Comparison of ENCODE assay signal across 1 cellular context in the genomic region with DNA sequence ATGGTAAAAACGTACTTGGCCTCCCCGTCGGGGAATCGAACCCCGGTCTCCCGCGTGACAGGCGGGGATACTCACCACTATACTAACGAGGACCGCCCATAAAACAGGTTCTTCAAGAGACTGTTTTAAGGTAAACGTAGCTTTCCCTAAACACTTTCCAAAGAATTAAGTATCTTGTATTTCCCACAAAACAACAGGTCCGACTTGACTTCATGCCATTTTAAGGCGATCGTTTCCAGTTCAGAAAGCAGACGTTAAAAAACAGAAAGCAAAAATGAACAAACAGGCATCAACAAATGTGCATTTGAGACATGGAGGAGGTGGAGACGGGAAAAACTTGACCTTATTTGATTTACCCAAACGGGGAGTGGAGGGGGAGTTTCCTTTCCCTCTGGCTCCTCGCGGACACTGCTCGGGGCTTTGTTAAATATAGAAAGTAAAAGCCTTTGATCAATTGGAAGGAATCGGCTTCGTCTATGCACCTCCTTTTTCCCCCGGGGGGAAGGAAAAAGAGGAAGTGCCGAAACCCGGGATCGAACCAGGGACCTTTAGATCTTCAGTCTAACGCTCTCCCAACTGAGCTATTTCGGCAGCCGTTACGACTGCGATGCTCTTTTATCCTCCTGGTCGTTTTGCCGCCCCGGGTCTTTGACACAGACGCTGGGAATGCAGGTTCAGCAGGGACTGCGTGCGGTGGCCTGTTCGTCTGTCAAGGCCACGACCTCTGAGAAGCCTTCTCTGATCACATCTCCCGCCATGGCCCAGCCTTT.
A peak's percentile ranks its signal among the peaks of the same experiment; 100 is the strongest.
TF ChIP-seq lines count a peak whose summit lies in the region.

No MANE protein-coding gene starts in this region.

TF ChIP-seq in GM12878, 131 proteins besides CTCF, POLR2A, EP300 and RAD21 (continued from another document):
- TF ChIP-seq ZBTB40 (IDR thresholded peaks at IDR 0.05; ENCODE audit: borderline replicate concordance) (peak; percentile 82), SMARCA5 (IDR thresholded peaks at IDR 0.05) (peak; percentile 98), CBX5 (IDR thresholded peaks at IDR 0.05; ENCODE audit: low read depth) (no peak), TARDBP (IDR thresholded peaks at IDR 0.05; ENCODE audit: borderline replicate concordance) (peak; percentile 99), EZH2 (IDR thresholded peaks at IDR 0.05; ENCODE audit: borderline replicate concordance, control insufficient read depth, low read depth, low read length) (no peak), ZNF687 (IDR thresholded peaks at IDR 0.05) (peak; percentile 51; the same call in 1 of the 2 replicates), SMAD5 (IDR thresholded peaks at IDR 0.05; ENCODE audit: low read depth) (no peak), YBX1 (IDR thresholded peaks at IDR 0.05) (no peak)
- TF ChIP-seq, protein P1, sequence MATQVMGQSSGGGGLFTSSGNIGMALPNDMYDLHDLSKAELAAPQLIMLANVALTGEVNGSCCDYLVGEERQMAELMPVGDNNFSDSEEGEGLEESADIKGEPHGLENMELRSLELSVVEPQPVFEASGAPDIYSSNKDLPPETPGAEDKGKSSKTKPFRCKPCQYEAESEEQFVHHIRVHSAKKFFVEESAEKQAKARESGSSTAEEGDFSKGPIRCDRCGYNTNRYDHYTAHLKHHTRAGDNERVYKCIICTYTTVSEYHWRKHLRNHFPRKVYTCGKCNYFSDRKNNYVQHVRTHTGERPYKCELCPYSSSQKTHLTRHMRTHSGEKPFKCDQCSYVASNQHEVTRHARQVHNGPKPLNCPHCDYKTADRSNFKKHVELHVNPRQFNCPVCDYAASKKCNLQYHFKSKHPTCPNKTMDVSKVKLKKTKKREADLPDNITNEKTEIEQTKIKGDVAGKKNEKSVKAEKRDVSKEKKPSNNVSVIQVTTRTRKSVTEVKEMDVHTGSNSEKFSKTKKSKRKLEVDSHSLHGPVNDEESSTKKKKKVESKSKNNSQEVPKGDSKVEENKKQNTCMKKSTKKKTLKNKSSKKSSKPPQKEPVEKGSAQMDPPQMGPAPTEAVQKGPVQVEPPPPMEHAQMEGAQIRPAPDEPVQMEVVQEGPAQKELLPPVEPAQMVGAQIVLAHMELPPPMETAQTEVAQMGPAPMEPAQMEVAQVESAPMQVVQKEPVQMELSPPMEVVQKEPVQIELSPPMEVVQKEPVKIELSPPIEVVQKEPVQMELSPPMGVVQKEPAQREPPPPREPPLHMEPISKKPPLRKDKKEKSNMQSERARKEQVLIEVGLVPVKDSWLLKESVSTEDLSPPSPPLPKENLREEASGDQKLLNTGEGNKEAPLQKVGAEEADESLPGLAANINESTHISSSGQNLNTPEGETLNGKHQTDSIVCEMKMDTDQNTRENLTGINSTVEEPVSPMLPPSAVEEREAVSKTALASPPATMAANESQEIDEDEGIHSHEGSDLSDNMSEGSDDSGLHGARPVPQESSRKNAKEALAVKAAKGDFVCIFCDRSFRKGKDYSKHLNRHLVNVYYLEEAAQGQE (IDR thresholded peaks at IDR 0.05; ENCODE audit: low read depth, low read length): no peak
